In genomic region chr19:41706741-41707501, GRCh38 we compare ENCODE assay signal across 8 cellular contexts. TPM values are rescaled to one million over a fixed set of nuclear protein-coding genes. Genes with fewer than 3 reads are reported as not detected.
A peak's percentile ranks its signal among the peaks of the same experiment; 100 is the strongest.
DNase-seq lines count a peak whose midpoint lies in the region; ATAC-seq and TF ChIP-seq lines count a peak whose summit lies in the region.

No MANE protein-coding gene starts in this region.

- ATAC-seq in gastroesophageal sphincter: no peak
- no peak for ATAC-seq in GM19395 (IDR thresholded peaks at IDR 0.05; ENCODE audit: unreplicated experiment)

- peak overlapping the region; percentile 28 to 56 (median 43) for H3K4me3 ChIP-seq in Peyer's patch
- peak overlapping the region in 1 of 2 donors; percentile 30 for H3K4me3 ChIP-seq in gastroesophageal sphincter
- H3K4me3 ChIP-seq in ovary: no peak overlapping the region

- TF ChIP-seq POLR2A in Peyer's patch (IDR thresholded peaks at IDR 0.05) (peak in 1 of 2 donors; percentile 17), gastroesophageal sphincter (IDR thresholded peaks at IDR 0.05) (no peak), ovary (IDR thresholded peaks at IDR 0.05) (no peak)

- WGBS in gastroesophageal sphincter (ENCODE audit: low coverage in 1 of 2), 2 donors: 33% methylated on average over 1 of the region's 26 CpGs; no CpG with 5 or more reads in 1 of the 2 donors
- WGBS in ovary, 3 donors: 10 to 13% (median 12%) methylated on average over 26 of the region's 26 CpGs

- DNase-seq in ELF-1 (ENCODE audit: low read depth, low spot score) (peak; percentile 83), KBM-7 (peak; percentile 86), Peyer's patch (peak; percentile 43 to 88 (median 87)), activated T-helper 1 cell treated with Interleukin-2 at 50 U/mL for 16 hours (ENCODE audit: low read depth) (peak; percentile 43), retina (peak; percentile 46), ovary (no peak)

- TF ChIP-seq EP300 in gastroesophageal sphincter (IDR thresholded peaks at IDR 0.05) (no peak), ovary (IDR thresholded peaks at IDR 0.05) (no peak)

- H3K4me1 ChIP-seq in Peyer's patch (peaks cover 0 to 7% (median 0%) of the 10 kb centered on the region in 4 donors), gastroesophageal sphincter (no peaks in the 10 kb centered on the region), ovary (ENCODE audit: insufficient read depth) (no peaks in the 10 kb centered on the region)

- H3K27me3 ChIP-seq in Peyer's patch (no peaks in the 10 kb centered on the region), gastroesophageal sphincter (peaks cover 57% of the 10 kb centered on the region), ovary (no peaks in the 10 kb centered on the region)

- intact Hi-C loops in ovary (cut with DNase I): no loop called here

- H3K27ac ChIP-seq in Peyer's patch (peak overlapping the region in 2 of 4 donors; percentile 36 to 45), gastroesophageal sphincter (no peak overlapping the region), ovary (no peak overlapping the region)

- H3K36me3 ChIP-seq in Peyer's patch (no peaks in the 10 kb centered on the region), gastroesophageal sphincter (no peaks in the 10 kb centered on the region), ovary (no peaks in the 10 kb centered on the region)

- in situ Hi-C loops in KBM-7 (cut with MboI; ENCODE audit: low pct_unique_long_range_greater_than_20kb, low sequenced_read_pairs): no loop called here

- peak; percentile 5 to 100 (median 90) for TF ChIP-seq CTCF in Peyer's patch (IDR thresholded peaks at IDR 0.05)
- TF ChIP-seq CTCF in gastroesophageal sphincter (IDR thresholded peaks at IDR 0.05): peak in 3 of 4 experiments; percentile 4 to 71 (median 42)
- TF ChIP-seq CTCF in ovary (IDR thresholded peaks at IDR 0.05): no peak

- H3K9me3 ChIP-seq in Peyer's patch (no peaks in the 10 kb centered on the region), gastroesophageal sphincter (no peaks in the 10 kb centered on the region), ovary (no peaks in the 10 kb centered on the region)

RNA-seq across cellular contexts. Expression of gene CEACAM5, which starts 1.5 kb away (rescaled TPM):
- total RNA-seq in Peyer's patch: 100 to 1,000 TPM in 2 of 4 donors, 10 to 100 TPM in 2; 63.9 to 113 (median 99.3) TPM
- total RNA-seq in gastroesophageal sphincter: 10 to 100 TPM in 1 of 4 donors, under 1 TPM in 2, not detected in 1; 0.31 to 13.9 (median 0.31) TPM
- total RNA-seq in ovary: 1 to 10 TPM in 2 of 7 donors, under 1 TPM in 1, not detected in 4; 0.27 to 1.5 (median 1.3) TPM
- not detected for polyA plus RNA-seq in ovary

RNA-seq across cellular contexts. Expression of gene CEACAM7, which starts 18.9 kb away (rescaled TPM):
- not detected for total RNA-seq in Peyer's patch
- 1 to 10 TPM in 1 of 4 donors, under 1 TPM in 1, not detected in 2; 0.96 to 5.6 TPM for total RNA-seq in gastroesophageal sphincter
- total RNA-seq in ovary: under 1 TPM in 2 of 7 donors, not detected in 5; 0.08 to 0.55 TPM
- polyA plus RNA-seq in ovary: not detected

RNA-seq across cellular contexts. Expression of gene CEACAM6, which starts 48.4 kb away (rescaled TPM):
- total RNA-seq in Peyer's patch: 10 to 100 TPM in 2 of 4 donors, 1 to 10 TPM in 1, not detected in 1; 6.8 to 31.9 (median 10.5) TPM
- 10 to 100 TPM in 1 of 4 donors, under 1 TPM in 1, not detected in 2; 0.78 to 30.2 TPM for total RNA-seq in gastroesophageal sphincter
- under 1 TPM in 4 of 7 donors, not detected in 3; 0.10 to 0.84 (median 0.29) TPM for total RNA-seq in ovary
- polyA plus RNA-seq in ovary: under 1 TPM in 1 of 2 donors, not detected in 1; 0.07 TPM

Comparison
In these comparisons a context has a peak if more than half of its experiments do, and no peak if none do; other contexts are left out.
1. DNase-seq: peak in ELF-1 (single experiment), KBM-7 (single experiment), Peyer's patch (3 of 3), activated T-helper 1 cell treated with Interleukin-2 at 50 U/mL for 16 hours (single experiment) and retina (single experiment); none in ovary (0 of 5).
2. CTCF ChIP-seq: peak in Peyer's patch (6 of 6) and gastroesophageal sphincter (3 of 4); none in ovary (0 of 3).
3. RNA of gene CEACAM5, which starts 1.5 kb away (total RNA-seq): 63.9 to 113 TPM in Peyer's patch; 0.31 to 13.9 TPM in gastroesophageal sphincter and 0.27 to 1.5 TPM in ovary; every median in the first group is over 4 times any median in the second.